17 cellular contexts compared by ENCODE assay signal in the genomic region with DNA sequence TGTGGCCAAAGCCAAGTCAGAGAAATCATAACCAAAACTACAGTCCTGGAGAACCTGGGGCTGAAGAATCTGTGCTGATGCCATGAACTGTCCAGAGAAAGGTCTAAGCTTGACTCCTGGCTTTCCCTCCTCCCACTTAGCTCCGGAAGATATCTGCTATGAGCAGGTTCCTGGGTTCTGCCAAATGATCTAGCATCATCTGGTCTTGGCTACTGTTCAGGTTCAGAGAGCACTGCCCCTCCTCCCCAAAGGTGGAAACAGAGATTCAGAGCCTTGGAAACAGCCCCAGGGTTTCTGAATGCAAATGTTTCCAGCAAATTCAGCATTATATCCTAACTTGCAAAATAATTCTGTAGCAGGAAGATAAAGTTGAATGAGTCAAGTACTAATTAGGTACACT.
A peak's percentile ranks its signal among the peaks of the same experiment; 100 is the strongest.
DNase-seq lines count a peak whose midpoint lies in the region; ATAC-seq and TF ChIP-seq lines count a peak whose summit lies in the region.
"Had no signal": no experiment of that assay in that cellular context is flagged by ENCODE, and none has a peak within 500 bp of the region (broad histone marks: within the 10 kb centered on the region; RNA-seq: fewer than 3 reads in every experiment).

No MANE protein-coding gene starts in this region.

- POLR2A ChIA-PET in MCF 10A (lab: Yijun Ruan, JAX): no interaction called here

- H3K4me1 ChIP-seq in mammary epithelial cell (ENCODE audit: insufficient read depth, low read length) (no peaks in the 10 kb centered on the region), mesendoderm (ENCODE audit: control insufficient read depth, low read depth, low read length) (peaks cover 4% of the 10 kb centered on the region)
- H3K4me1 ChIP-seq: BE2C had no signal

- no peak overlapping the region for H3K4ac ChIP-seq in mesendoderm (ENCODE audit: low read depth, low read length)

- no TSS peak for BruUV-seq in MCF 10A (replicated peaks; lab: Mats Ljungman, UMichigan)
- BruUV-seq in mammary epithelial cell (replicated peaks; lab: Mats Ljungman, UMichigan): no TSS peak

- no peak overlapping the region for H3K4me3 ChIP-seq in mammary epithelial cell (replicated peaks in 1 of 3; ENCODE audit: insufficient read depth in 1 of 3, low read depth in 2 of 3, low read length in 3 of 3)
- no peak overlapping the region for H3K4me3 ChIP-seq in mesendoderm (ENCODE audit: low read length)

- no peak overlapping the region for H3K56ac ChIP-seq in mesendoderm (ENCODE audit: low read length)

- H3K9me3 ChIP-seq in mammary epithelial cell (replicated peaks; ENCODE audit: insufficient read depth, low read length): no peaks in the 10 kb centered on the region
- H3K9me3 ChIP-seq: BE2C had no signal

- H3K79me2 ChIP-seq in mammary epithelial cell (ENCODE audit: insufficient read depth, low read length): no peaks in the 10 kb centered on the region
- H3K79me2 ChIP-seq in mesendoderm (ENCODE audit: control insufficient read depth, insufficient read depth, low read length): no peaks in the 10 kb centered on the region

- dilution Hi-C loops in mammary epithelial cell (cut with HindIII; ENCODE audit: low sequenced_read_pairs): no loop called here

- H2AFZ ChIP-seq in mammary epithelial cell (ENCODE audit: low read depth, low read length): no peak overlapping the region

- H3K9ac ChIP-seq in mammary epithelial cell (ENCODE audit: insufficient read depth, low read length) (no peak overlapping the region), mesendoderm (ENCODE audit: low read length) (no peak overlapping the region)

- no peak overlapping the region for H2BK120ac ChIP-seq in mesendoderm (ENCODE audit: low read depth, low read length)

- H3K4me3 Mint-ChIP-seq in MCF 10A (ENCODE audit: unreplicated experiment): no peak overlapping the region
- H3K4me3 Mint-ChIP-seq: CD4-positive, CD25-positive, alpha-beta regulatory T cell; CD8-positive, alpha-beta memory T cell; H9 had no signal

- H3K23ac ChIP-seq in mesendoderm (ENCODE audit: low read length): no peak overlapping the region

- H3K27ac Mint-ChIP-seq in MCF 10A (ENCODE audit: low read depth, unreplicated experiment): no peak overlapping the region
- H3K27ac Mint-ChIP-seq: CD4-positive, CD25-positive, alpha-beta regulatory T cell; CD8-positive, alpha-beta memory T cell; H9 had no signal

- TF ChIP-seq CTCF in MCF 10A (IDR thresholded peaks at IDR 0.05; ENCODE audit: unreplicated experiment) (no peak), mammary epithelial cell (conservative IDR thresholded peaks at IDR 0.05 in 1 of 2, IDR thresholded peaks at IDR 0.05 in 1 of 2; ENCODE audit: extremely low read depth in 1 of 2, insufficient read depth in 1 of 2, low read depth in 1 of 2, low read length in 2 of 2) (no peak)

- H2AK5ac ChIP-seq in mesendoderm (ENCODE audit: low read length): no peak overlapping the region

- peak; percentile 23 for DNase-seq in MCF 10A (ENCODE audit: unreplicated experiment)
- DNase-seq in mammary epithelial cell: no peak
- DNase-seq in left kidney (ENCODE audit: low read depth, low spot score): peak; percentile 31
- no peak for DNase-seq in mesendoderm
- DNase-seq in GM19240 (ENCODE audit: insufficient read length, low spot score): no peak
- DNase-seq: ACHN; BE2C; C1 segment of cervical spinal cord; CD4-positive, CD25-positive, alpha-beta regulatory T cell; CD8-positive, alpha-beta memory T cell; COR-L47; DMS153; DMS79; GDM1; H9 had no signal

- no peaks in the 10 kb centered on the region for H3K36me3 Mint-ChIP-seq in MCF 10A (ENCODE audit: insufficient read depth, unreplicated experiment)
- H3K36me3 Mint-ChIP-seq: CD4-positive, CD25-positive, alpha-beta regulatory T cell; CD8-positive, alpha-beta memory T cell had no signal

- 54% methylated on average over 1 of the region's 1 CpG for WGBS in mammary epithelial cell (ENCODE audit: low coverage, missing lambda C conversion rate)
- no CpG with 5 or more reads among the region's 1 CpG for WGBS in mesendoderm (ENCODE audit: extremely low coverage, insufficient coverage, low lambda C conversion rate)

- H3K36me3 ChIP-seq in mammary epithelial cell (ENCODE audit: insufficient read depth, low read length) (no peaks in the 10 kb centered on the region), mesendoderm (ENCODE audit: control insufficient read depth, insufficient read depth, low read length) (no peaks in the 10 kb centered on the region)
- H3K36me3 ChIP-seq: BE2C had no signal

- H4K20me1 ChIP-seq in mammary epithelial cell (ENCODE audit: insufficient read depth, low read length): no peaks in the 10 kb centered on the region

- H4K8ac ChIP-seq in mesendoderm (ENCODE audit: low read depth, low read length): no peak overlapping the region

- intact Hi-C loops in MCF 10A (cut with micrococcal nuclease) (no loop called here), mammary epithelial cell (cut with micrococcal nuclease) (no loop called here)

- peak overlapping the region; percentile 76 for H3K18ac ChIP-seq in mesendoderm (ENCODE audit: low read length)

- H3K27ac ChIP-seq in mammary epithelial cell (ENCODE audit: insufficient read depth, low read depth, low read length): no peak overlapping the region
- no peak overlapping the region for H3K27ac ChIP-seq in mesendoderm (ENCODE audit: low read depth, low read length)

- no peaks in the 10 kb centered on the region for H3K9me3 Mint-ChIP-seq in MCF 10A (ENCODE audit: unreplicated experiment)
- H3K9me3 Mint-ChIP-seq: CD4-positive, CD25-positive, alpha-beta regulatory T cell; CD8-positive, alpha-beta memory T cell; H9 had no signal

- H4K5ac ChIP-seq in mesendoderm (ENCODE audit: low read length): no peak overlapping the region

- H3K27me3 Mint-ChIP-seq in MCF 10A (ENCODE audit: insufficient read depth, unreplicated experiment): no peaks in the 10 kb centered on the region

- H3K4me2 ChIP-seq in mammary epithelial cell (ENCODE audit: insufficient read depth, low read depth, low read length) (no peak overlapping the region), mesendoderm (ENCODE audit: low read length) (no peak overlapping the region)

- peaks cover 5% of the 10 kb centered on the region for H3K27me3 ChIP-seq in mammary epithelial cell (ENCODE audit: insufficient read depth, low read length)
- H3K27me3 ChIP-seq in mesendoderm (ENCODE audit: insufficient read depth, low read length, poor library complexity): no peaks in the 10 kb centered on the region
- H3K27me3 ChIP-seq: BE2C had no signal

- CTCF ChIA-PET in MCF 10A (lab: Yijun Ruan, JAX) (interaction anchor here (0.6 to 1.7 kb wide), 8 partner anchors 11 to 320 kb away, joined by 3 to 6 read pairs (median 3); no protein-coding TSS in a partner anchor), mammary epithelial cell (lab: Charles Lee; ENCODE audit: low non-redundant PET) (no interaction called here)

- no peak for ATAC-seq in GM19324 (IDR thresholded peaks at IDR 0.05; ENCODE audit: low FRiP score, unreplicated experiment)
- no peak for ATAC-seq in HG02798 (IDR thresholded peaks at IDR 0.05; ENCODE audit: poor library complexity, unreplicated experiment)

- in situ Hi-C loops in mammary epithelial cell (cut with MboI; ENCODE audit: low sequenced_read_pairs in 2 of 2): no loop called here

- H3K4me1 Mint-ChIP-seq in MCF 10A (ENCODE audit: insufficient read depth, unreplicated experiment): no peaks in the 10 kb centered on the region
- H3K4me1 Mint-ChIP-seq: CD4-positive, CD25-positive, alpha-beta regulatory T cell; CD8-positive, alpha-beta memory T cell had no signal

- H2BK15ac ChIP-seq in mesendoderm (replicated peaks; ENCODE audit: low read depth): peak overlapping the region; percentile 8

- H3K79me1 ChIP-seq in mesendoderm (ENCODE audit: low read length): no peaks in the 10 kb centered on the region

- H2BK5ac ChIP-seq in mesendoderm (ENCODE audit: low read length): no peak overlapping the region

Comparison
In these comparisons a context has a peak if more than half of its experiments do, and no peak if none do; other contexts are left out.
1. DNase-seq: peak in MCF 10A (single experiment) and left kidney (single experiment); none in mammary epithelial cell (single experiment), mesendoderm (single experiment) and GM19240 (single experiment).